In the genomic region with DNA sequence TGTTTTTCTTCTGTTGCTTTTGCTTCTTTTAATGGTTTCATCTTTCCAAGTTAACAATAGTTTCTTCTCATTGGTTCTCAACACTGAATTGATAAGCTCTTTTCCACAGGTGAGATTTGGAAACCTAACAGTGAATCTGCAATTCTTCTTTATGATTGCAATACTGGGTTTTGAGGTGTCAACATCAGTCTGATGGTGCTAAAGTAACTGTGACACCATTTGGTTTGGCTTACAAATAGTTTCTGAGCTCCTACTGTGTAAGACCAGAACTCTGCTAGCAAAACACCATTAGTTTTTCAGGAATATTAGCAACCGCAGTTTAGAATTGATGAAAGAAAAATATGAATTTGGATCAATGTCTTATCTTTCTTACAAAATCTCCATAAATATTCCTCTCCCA, we compare ENCODE assay signal across 20 cellular contexts. TPM values are rescaled to one million over a fixed set of nuclear protein-coding genes. Genes with fewer than 3 reads are reported as not detected.
A peak's percentile ranks its signal among the peaks of the same experiment; 100 is the strongest.
DNase-seq lines count a peak whose midpoint lies in the region; ATAC-seq lines count a peak whose summit lies in the region.
"Had no signal": no experiment of that assay in that cellular context is flagged by ENCODE, and none has a peak within 500 bp of the region (broad histone marks: within the 10 kb centered on the region; RNA-seq: fewer than 3 reads in every experiment).

No MANE protein-coding gene starts in this region.

- peak overlapping the region; percentile 1 to 29 for H3K27ac Mint-ChIP-seq in activated naive CD4-positive, alpha-beta T cell treated with anti-CD3 and anti-CD28 coated beads, Interleukin-2, amount 50 U/mL, for 72 hours
- peak overlapping the region; percentile 2 for H3K27ac Mint-ChIP-seq in activated T-helper 17 cell treated with anti-CD3 and anti-CD28 coated beads, Interleukin-2, amount 50 U/mL, for 72 hours
- peak overlapping the region; percentile 26 for H3K27ac Mint-ChIP-seq in dendritic cell treated with granulocyte-macrophage colony-stimulating factor and Interleukin-4, amounts not matched to agents 40 ng/mL and 50 ng/mL, for 4 days
- H3K27ac Mint-ChIP-seq: B cell had no signal

- intact Hi-C loops in dendritic cell treated with granulocyte-macrophage colony-stimulating factor and Interleukin-4, amounts not matched to agents 40 ng/mL and 50 ng/mL, for 4 days (cut with micrococcal nuclease), result no loop called here

- DNase-seq in activated naive CD4-positive, alpha-beta T cell treated with anti-CD3 and anti-CD28 coated beads, Interleukin-2, amount 50 U/mL, for 72 hours (ENCODE audit: low spot score in 2 of 2), result no peak
- no peak for DNase-seq in activated naive CD4-positive, alpha-beta T cell (lab: John Stamatoyannopoulos, UW)
- no peak for DNase-seq in SKM-1 treated with dmso at 0.1 percent for 144 hours (lab: John Stamatoyannopoulos, UW; ENCODE audit: unreplicated experiment)
- no peak for DNase-seq in DMS153 treated with DMSO at 0.1 percent for 48 hours (lab: John Stamatoyannopoulos, UW; ENCODE audit: unreplicated experiment)
- DNase-seq: DMS79, H7, Kasumi-1, NCI-H1694, NCI-H2081, NCI-H2171, NCI-H524 treated with DMSO at 0.1 percent for 48 hours, OCI-M1, RPMI8226, SHP77 had no signal

- ATAC-seq in activated naive CD4-positive, alpha-beta T cell treated with anti-CD3 and anti-CD28 coated beads, Interleukin-2, amount 50 U/mL, for 72 hours, result no peak
- ATAC-seq in activated T-helper 17 cell treated with anti-CD3 and anti-CD28 coated beads, Interleukin-2, amount 50 U/mL, for 72 hours (replicated peaks), result no peak
- ATAC-seq in GM18861 (IDR thresholded peaks at IDR 0.05; ENCODE audit: unreplicated experiment), result no peak
- ATAC-seq: A549 had no signal

- H3K4me1 Mint-ChIP-seq in activated T-helper 17 cell treated with anti-CD3 and anti-CD28 coated beads, Interleukin-2, amount 50 U/mL, for 72 hours, result peaks cover 45% of the 10 kb centered on the region
- peaks cover 39% of the 10 kb centered on the region for H3K4me1 Mint-ChIP-seq in dendritic cell treated with granulocyte-macrophage colony-stimulating factor and Interleukin-4, amounts not matched to agents 40 ng/mL and 50 ng/mL, for 4 days (ENCODE audit: low read depth)

- peaks cover 13 to 39% of the 10 kb centered on the region in 2 donors for H3K36me3 Mint-ChIP-seq in activated naive CD4-positive, alpha-beta T cell treated with anti-CD3 and anti-CD28 coated beads, Interleukin-2, amount 50 U/mL, for 72 hours
- peaks cover 35% of the 10 kb centered on the region for H3K36me3 Mint-ChIP-seq in activated T-helper 17 cell treated with anti-CD3 and anti-CD28 coated beads, Interleukin-2, amount 50 U/mL, for 72 hours (ENCODE audit: low read depth)
- peaks cover 20% of the 10 kb centered on the region for H3K36me3 Mint-ChIP-seq in dendritic cell treated with granulocyte-macrophage colony-stimulating factor and Interleukin-4, amounts not matched to agents 40 ng/mL and 50 ng/mL, for 4 days (ENCODE audit: low read depth)

- H3K4me3 Mint-ChIP-seq in activated T-helper 17 cell treated with anti-CD3 and anti-CD28 coated beads, Interleukin-2, amount 50 U/mL, for 72 hours, result peak overlapping the region; percentile 43
- no peak overlapping the region for H3K4me3 Mint-ChIP-seq in dendritic cell treated with granulocyte-macrophage colony-stimulating factor and Interleukin-4, amounts not matched to agents 40 ng/mL and 50 ng/mL, for 4 days
- H3K4me3 Mint-ChIP-seq: B cell, CD14-positive monocyte had no signal

- H3K27me3 Mint-ChIP-seq in activated T-helper 17 cell treated with anti-CD3 and anti-CD28 coated beads, Interleukin-2, amount 50 U/mL, for 72 hours, result no peaks in the 10 kb centered on the region
- no peaks in the 10 kb centered on the region for H3K27me3 Mint-ChIP-seq in dendritic cell treated with granulocyte-macrophage colony-stimulating factor and Interleukin-4, amounts not matched to agents 40 ng/mL and 50 ng/mL, for 4 days
- H3K27me3 Mint-ChIP-seq: B cell had no signal

- H3K9me3 Mint-ChIP-seq in activated naive CD4-positive, alpha-beta T cell treated with anti-CD3 and anti-CD28 coated beads, Interleukin-2, amount 50 U/mL, for 72 hours, result peaks cover 9 to 10% of the 10 kb centered on the region in 2 donors
- H3K9me3 Mint-ChIP-seq in activated T-helper 17 cell treated with anti-CD3 and anti-CD28 coated beads, Interleukin-2, amount 50 U/mL, for 72 hours, result peaks cover 3% of the 10 kb centered on the region
- H3K9me3 Mint-ChIP-seq in dendritic cell treated with granulocyte-macrophage colony-stimulating factor and Interleukin-4, amounts not matched to agents 40 ng/mL and 50 ng/mL, for 4 days, result peaks cover 17% of the 10 kb centered on the region

RNA-seq across cellular contexts. Expression of a gene that starts 58.6 kb away (rescaled TPM):
- 10 to 100 TPM; 26.5 to 27.9 TPM for total RNA-seq in activated naive CD4-positive, alpha-beta T cell treated with anti-CD3 and anti-CD28 coated beads, Interleukin-2, amount 50 U/mL, for 72 hours
- total RNA-seq in activated T-helper 17 cell treated with anti-CD3 and anti-CD28 coated beads, Interleukin-2, amount 50 U/mL, for 72 hours, result 10 to 100 TPM; 11.2 to 17.4 TPM
